Comparison of ENCODE assay signal across 8 cellular contexts in genomic region chr17:7035591-7036368, GRCh38. TPM values are rescaled to one million over a fixed set of nuclear protein-coding genes. Genes with fewer than 3 reads are reported as not detected.
A peak's percentile ranks its signal among the peaks of the same experiment; 100 is the strongest.
DNase-seq lines count a peak whose midpoint lies in the region; ATAC-seq and TF ChIP-seq lines count a peak whose summit lies in the region.

Gene SLC16A13, plus strand, starts transcription at chr17:7036015. Its CDS starts 368 bp downstream, at chr17:7036383.

- no peaks in the 10 kb centered on the region for H3K27me3 Mint-ChIP-seq in activated T-cell treated with anti-CD3 and anti-CD28 coated beads, Interleukin-2, amount 50 U/mL, for 24 hours

- peaks cover 2% of the 10 kb centered on the region for H3K9me3 Mint-ChIP-seq in activated T-cell treated with anti-CD3 and anti-CD28 coated beads, Interleukin-2, amount 50 U/mL, for 24 hours

- H3K4me1 Mint-ChIP-seq in activated T-cell treated with anti-CD3 and anti-CD28 coated beads, Interleukin-2, amount 50 U/mL, for 24 hours (ENCODE audit: low read depth), result peaks cover 57% of the 10 kb centered on the region

- peak; percentile 99 for TF ChIP-seq POLR2A in erythroblast (IDR thresholded peaks at IDR 0.05; ENCODE audit: low read length)

- DNase-seq in DMS53 treated with DMSO at 0.1 percent for 48 hours (lab: John Stamatoyannopoulos, UW; ENCODE audit: unreplicated experiment) (peak; percentile 98), erythroblast (lab: John Stamatoyannopoulos, UW) (peak; percentile 96 to 97), mucosa of gallbladder (ENCODE audit: low spot score) (peak; percentile 98)
- peak; percentile 97 for DNase-seq in Jurkat, Clone E6-1 (ENCODE audit: low read depth, low spot score)
- peak; percentile 97 for DNase-seq in activated T-cell treated with anti-CD3 and anti-CD28 coated beads, Interleukin-2, amount 50 U/mL, for 24 hours
- DNase-seq in stimulated activated CD8-positive, alpha-beta memory T cell treated with anti-CD3 and anti-CD28 coated beads, Interleukin-4, amount 100 ng/mL, for 4 hours (ENCODE audit: low read depth in 2 of 2, low spot score in 1 of 2), result peak; percentile 94 to 98

- H3K4me3 Mint-ChIP-seq in activated T-cell treated with anti-CD3 and anti-CD28 coated beads, Interleukin-2, amount 50 U/mL, for 24 hours, result peak within 1 kb of the TSS; percentile 95

- peak within 1 kb of the TSS; percentile 98 for H3K27ac Mint-ChIP-seq in activated T-cell treated with anti-CD3 and anti-CD28 coated beads, Interleukin-2, amount 50 U/mL, for 24 hours

- H3K4me3 ChIP-seq in Jurkat, Clone E6-1 (ENCODE audit: low read length), result peak within 1 kb of the TSS; percentile 87

- ATAC-seq in GM21717 (IDR thresholded peaks at IDR 0.05; ENCODE audit: unreplicated experiment), result peak; percentile 83

- peaks cover 13% of the 10 kb centered on the region for H3K36me3 Mint-ChIP-seq in activated T-cell treated with anti-CD3 and anti-CD28 coated beads, Interleukin-2, amount 50 U/mL, for 24 hours (ENCODE audit: low read depth)

TF ChIP-seq in PFSK-1, 5 proteins besides CTCF, POLR2A, EP300 and RAD21:
- TF ChIP-seq SIN3A (IDR thresholded peaks at IDR 0.05; ENCODE audit: borderline replicate concordance, insufficient read depth, low read length), result peak; percentile 57; the same call in 1 of the 2 replicates
- peak; percentile 45; the same call in 1 of the 2 replicates for TF ChIP-seq TAF1 (IDR thresholded peaks at IDR 0.05; ENCODE audit: borderline replicate concordance, insufficient read depth, low read length)
- peak; percentile 34 for TF ChIP-seq FOXP2 (optimal IDR thresholded peaks at IDR 0.05; ENCODE audit: borderline replicate concordance, extremely low read depth, extremely low read length, insufficient read depth)
- peak; percentile 86 for TF ChIP-seq POLR2AphosphoS5 (IDR thresholded peaks at IDR 0.05; ENCODE audit: low read depth, low read length)
- no peak; a peak in 1 of 4 replicates for TF ChIP-seq REST (IDR thresholded peaks at IDR 0.05; ENCODE audit: insufficient read depth in 1 of 2, low read depth in 2 of 2, low read length in 2 of 2)

RNA-seq across cellular contexts. Expression of gene SLC16A13, which starts in this region (rescaled TPM):
- 4.7 TPM for polyA plus RNA-seq in Jurkat, Clone E6-1 (2012; ENCODE audit: insufficient read depth, insufficient read length)
- 3.7 TPM for polyA plus RNA-seq in PFSK-1 (2012; ENCODE audit: insufficient read length, low read depth)
- 44.4 TPM for total RNA-seq in mucosa of gallbladder

Comparison
In these comparisons a context has a peak if more than half of its experiments do, and no peak if none do; other contexts are left out.
1. Peak in every context shown above with its lines: DNase-seq, ATAC-seq and H3K4me3 ChIP-seq.